Comparison of ENCODE assay signal across 8 cellular contexts in the genomic region with DNA sequence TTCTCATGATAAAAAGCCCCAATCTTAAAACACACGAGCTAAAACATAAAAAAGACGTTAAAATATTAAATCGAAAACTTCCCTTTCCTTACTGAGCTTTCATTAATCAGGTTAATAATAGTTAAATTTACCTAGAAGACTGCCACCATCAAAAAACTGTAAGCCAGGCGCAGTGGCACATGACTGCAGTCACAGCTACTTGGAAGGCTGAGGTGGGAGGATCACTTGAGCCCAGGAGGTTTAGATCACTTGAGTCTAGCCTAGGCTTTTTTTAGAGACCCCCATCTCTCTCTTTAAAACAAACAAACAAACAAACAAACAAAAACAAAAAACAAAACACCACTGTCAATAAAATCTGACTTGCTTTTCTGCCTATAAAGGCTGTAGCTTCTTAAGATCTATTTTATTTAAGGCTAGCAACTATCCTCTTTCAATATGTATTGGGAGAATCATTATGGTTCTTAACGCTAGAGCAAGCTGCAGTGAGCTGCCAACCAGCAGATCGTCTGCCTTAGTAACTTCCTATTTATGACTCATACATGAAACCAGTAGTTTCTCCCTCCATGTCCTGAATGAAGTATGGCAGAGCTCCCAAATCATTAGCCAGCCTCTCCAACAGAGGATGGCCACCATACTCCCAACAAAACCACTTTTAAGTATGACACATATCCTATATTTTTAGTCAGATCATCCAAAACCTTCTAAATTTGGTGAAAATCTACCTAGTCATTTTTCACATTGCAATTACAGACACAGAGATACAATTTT.
DNase-seq lines count a peak whose midpoint lies in the region; ATAC-seq and TF ChIP-seq lines count a peak whose summit lies in the region.

No MANE protein-coding gene starts in this region.

- no peak overlapping the region for H2AK5ac ChIP-seq in mesenchymal stem cell (ENCODE audit: low read length, severe bottlenecking)

- no peaks in the 10 kb centered on the region for H3K79me2 ChIP-seq in Karpas-422 (ENCODE audit: low read length)

- DNase-seq in activated CD4-positive, CD25-positive, alpha-beta regulatory T cell (lab: John Stamatoyannopoulos, UW) = no peak
- DNase-seq in Karpas-422 (peak; percentile 42), adrenal gland (peak in 6 of 7 donors; percentile 38 to 74 (median 48)), mesenchymal stem cell (peak; percentile 86), NCI-H146 treated with DMSO at 0.1 percent for 48 hours (lab: John Stamatoyannopoulos, UW; ENCODE audit: unreplicated experiment) (no peak), lower leg skin (ENCODE audit: low spot score in 2 of 2) (no peak)

- H2BK5ac ChIP-seq in mesenchymal stem cell (ENCODE audit: low read depth, low read length, poor library complexity, severe bottlenecking) = no peak overlapping the region

- no peak overlapping the region for H3K14ac ChIP-seq in mesenchymal stem cell (ENCODE audit: low read length in 2 of 2)

- H3K9me2 ChIP-seq in Karpas-422 (replicated peaks; ENCODE audit: insufficient read depth, low read length) = no peaks in the 10 kb centered on the region

- H3K4ac ChIP-seq in mesenchymal stem cell (ENCODE audit: low read depth in 1 of 2, low read length in 2 of 2) = no peak overlapping the region

- no peak overlapping the region for H2BK12ac ChIP-seq in mesenchymal stem cell (ENCODE audit: low read length in 2 of 2)

- H3K27ac ChIP-seq in Karpas-422 (ENCODE audit: low read length) (no peak overlapping the region), adrenal gland (peak overlapping the region in 1 of 5 donors; percentile 6), mesenchymal stem cell (ENCODE audit: low read length, poor library complexity, severe bottlenecking) (peak overlapping the region; percentile 71)

- H3K4me3 ChIP-seq in Karpas-422 (ENCODE audit: low read length) = no peak overlapping the region
- peak overlapping the region in 1 of 4 donors; percentile 24 for H3K4me3 ChIP-seq in adrenal gland
- peak overlapping the region in 1 of 2 experiments; percentile 18 for H3K4me3 ChIP-seq in mesenchymal stem cell (ENCODE audit: insufficient read depth in 1 of 2, low read depth in 1 of 2, low read length in 2 of 2)
- H3K4me3 ChIP-seq in lower leg skin (ENCODE audit: low read depth, poor library complexity, severe bottlenecking) = no peak overlapping the region

- H3K9ac ChIP-seq in Karpas-422 (ENCODE audit: low read length) = no peak overlapping the region
- peak overlapping the region; percentile 59 for H3K9ac ChIP-seq in mesenchymal stem cell (ENCODE audit: low read length)

- 42 to 54% (median 49%) methylated on average over 6 of the region's 6 CpGs for WGBS in adrenal gland, 4 donors
- WGBS in mesenchymal stem cell = 25% methylated on average over 3 of the region's 6 CpGs
- 52% methylated on average over 6 of the region's 6 CpGs for WGBS in lower leg skin, 2 donors

- H3K9me3 ChIP-seq in Karpas-422 (ENCODE audit: low read length) = no peaks in the 10 kb centered on the region
- H3K9me3 ChIP-seq in adrenal gland (replicated peaks in 1 of 3) = no peaks in the 10 kb centered on the region
- H3K9me3 ChIP-seq in mesenchymal stem cell (ENCODE audit: control insufficient read depth, low read length) = no peaks in the 10 kb centered on the region

- TF ChIP-seq CTCF in adrenal gland (IDR thresholded peaks at IDR 0.05) (no peak), lower leg skin (IDR thresholded peaks at IDR 0.05) (no peak)

- no peaks in the 10 kb centered on the region for H3K36me3 ChIP-seq in Karpas-422 (ENCODE audit: insufficient read depth, low read length)
- H3K36me3 ChIP-seq in adrenal gland (replicated peaks in 1 of 2) = no peaks in the 10 kb centered on the region
- peaks cover 0 to 4% of the 10 kb centered on the region in 2 experiments for H3K36me3 ChIP-seq in mesenchymal stem cell (ENCODE audit: control insufficient read depth in 1 of 2, insufficient read depth in 2 of 2, low read depth in 1 of 2, low read length in 2 of 2)

- no peak overlapping the region for H4K91ac ChIP-seq in mesenchymal stem cell (ENCODE audit: low read length)

- H3K27me3 ChIP-seq in Karpas-422 (ENCODE audit: low read length) (no peaks in the 10 kb centered on the region), adrenal gland (no peaks in the 10 kb centered on the region), mesenchymal stem cell (ENCODE audit: control insufficient read depth in 1 of 2, insufficient read depth in 1 of 2, low read length in 2 of 2) (no peaks in the 10 kb centered on the region)

- H3K23ac ChIP-seq in mesenchymal stem cell (ENCODE audit: low read length in 2 of 2) = no peak overlapping the region

- H3K79me1 ChIP-seq in mesenchymal stem cell (replicated peaks; ENCODE audit: low read length, poor library complexity, severe bottlenecking) = peaks cover 25% of the 10 kb centered on the region

- no peak overlapping the region for H3K4me2 ChIP-seq in Karpas-422 (ENCODE audit: low read depth, low read length, poor library complexity, severe bottlenecking)
- no peak overlapping the region for H3K4me2 ChIP-seq in mesenchymal stem cell (ENCODE audit: low read length, poor library complexity, severe bottlenecking)

- TF ChIP-seq POLR2A in adrenal gland (IDR thresholded peaks at IDR 0.05) (no peak), lower leg skin (IDR thresholded peaks at IDR 0.05) (no peak)

- no peak overlapping the region for H2BK120ac ChIP-seq in mesenchymal stem cell (ENCODE audit: low read depth, low read length)

- peak; percentile 58 to 70 for ATAC-seq in activated CD4-positive, CD25-positive, alpha-beta regulatory T cell treated with anti-CD3 and anti-CD28 coated beads, Interleukin-2, amount 50 U/mL, for 24 hours
- ATAC-seq in GM21723 (IDR thresholded peaks at IDR 0.05; ENCODE audit: unreplicated experiment) = peak; percentile 89

- H3K4me1 ChIP-seq in Karpas-422 (ENCODE audit: low read length) = no peaks in the 10 kb centered on the region
- peaks cover 15 to 35% of the 10 kb centered on the region in 2 donors for H3K4me1 ChIP-seq in adrenal gland (replicated peaks in 1 of 2)
- peaks cover 4% of the 10 kb centered on the region for H3K4me1 ChIP-seq in mesenchymal stem cell (ENCODE audit: control insufficient read depth, insufficient read depth, low read depth, low read length)

- peaks cover 15% of the 10 kb centered on the region for H4K20me1 ChIP-seq in Karpas-422 (ENCODE audit: insufficient read depth, low read depth, low read length)

- no peak overlapping the region for H3K18ac ChIP-seq in mesenchymal stem cell (ENCODE audit: low read depth in 1 of 2, low read length in 2 of 2)

- intact Hi-C loops in adrenal gland (cut with DNase I) (no loop called here), lower leg skin (cut with DNase I; ENCODE audit: low total_unique reads) (no loop called here)

- no peak overlapping the region for H2BK15ac ChIP-seq in mesenchymal stem cell (ENCODE audit: low read depth, poor library complexity, severe bottlenecking)

- no peak overlapping the region for H2AFZ ChIP-seq in Karpas-422 (ENCODE audit: low read length)
- H2AFZ ChIP-seq in mesenchymal stem cell (ENCODE audit: low read depth, low read length) = no peak overlapping the region

- H4K8ac ChIP-seq in mesenchymal stem cell (ENCODE audit: low read length) = no peak overlapping the region

Comparison
In these comparisons a context has a peak if more than half of its experiments do, and no peak if none do; other contexts are left out.
1. DNase-seq: peak in Karpas-422 (single experiment), adrenal gland (6 of 7) and mesenchymal stem cell (single experiment); none in activated CD4-positive, CD25-positive, alpha-beta regulatory T cell (0 of 4), NCI-H146 treated with DMSO at 0.1 percent for 48 hours (single experiment) and lower leg skin (0 of 2).